Comparison of ENCODE assay signal across 20 cellular contexts in genomic region chr10:115209133-115209532, GRCh38.
DNase-seq lines count a peak whose midpoint lies in the region; ATAC-seq and TF ChIP-seq lines count a peak whose summit lies in the region.
"Had no signal": no experiment of that assay in that cellular context is flagged by ENCODE, and none has a peak within 500 bp of the region (broad histone marks: within the 10 kb centered on the region; RNA-seq: fewer than 3 reads in every experiment).

No MANE protein-coding gene starts in this region.

- intact Hi-C loops in left colon (cut with DNase I, micrococcal nuclease), result no loop called here

- DNase-seq in fibroblast of villous mesenchyme (ENCODE audit: low read depth) (peak; percentile 45), NCI-H524 (lab: John Stamatoyannopoulos, UW) (no peak), NCI-H748 treated with DMSO at 0.1 percent for 48 hours (lab: John Stamatoyannopoulos, UW) (no peak), superior temporal gyrus (ENCODE audit: extremely low spot score) (no peak), left colon (no peak)
- DNase-seq: activated B cell treated with CpG ODN at 0.5 μM for 24 hours; activated naive CD4-positive, alpha-beta T cell treated with Interleukin-2 at 50 U/mL for 16 hours; dorsolateral prefrontal cortex; GOT3; MM.1S; mucosa of descending colon; NCI-H187 treated with DMSO at 0.1 percent for 48 hours; NCI-H526; T-cell had no signal

- ATAC-seq in GM18511 (IDR thresholded peaks at IDR 0.05; ENCODE audit: unreplicated experiment), result peak; percentile 79
- peak; percentile 78 for ATAC-seq in GM21576 (IDR thresholded peaks at IDR 0.05; ENCODE audit: unreplicated experiment)
- ATAC-seq in HG03159 (IDR thresholded peaks at IDR 0.05; ENCODE audit: unreplicated experiment), result peak; percentile 76
- no peak for ATAC-seq in left colon
- ATAC-seq: mucosa of descending colon; stimulated activated memory B cell treated with anti-CD40 and anti-IgM and Interleukin-4, amounts not matched to agents 10 μg/mL and 1 μg/mL and 100 μg/mL, for 72 hours; T-cell had no signal

- no peak for TF ChIP-seq CTCF in fibroblast of villous mesenchyme (IDR thresholded peaks at IDR 0.05; ENCODE audit: insufficient read depth, low read depth, low read length)

- no peak overlapping the region for H3K4me3 ChIP-seq in fibroblast of villous mesenchyme (ENCODE audit: low read depth, low read length)
- H3K4me3 ChIP-seq: dorsolateral prefrontal cortex, esophagus muscularis mucosa, hepatocyte, mucosa of descending colon had no signal
